Comparison of ENCODE assay signal across 21 cellular contexts in the genomic region with DNA sequence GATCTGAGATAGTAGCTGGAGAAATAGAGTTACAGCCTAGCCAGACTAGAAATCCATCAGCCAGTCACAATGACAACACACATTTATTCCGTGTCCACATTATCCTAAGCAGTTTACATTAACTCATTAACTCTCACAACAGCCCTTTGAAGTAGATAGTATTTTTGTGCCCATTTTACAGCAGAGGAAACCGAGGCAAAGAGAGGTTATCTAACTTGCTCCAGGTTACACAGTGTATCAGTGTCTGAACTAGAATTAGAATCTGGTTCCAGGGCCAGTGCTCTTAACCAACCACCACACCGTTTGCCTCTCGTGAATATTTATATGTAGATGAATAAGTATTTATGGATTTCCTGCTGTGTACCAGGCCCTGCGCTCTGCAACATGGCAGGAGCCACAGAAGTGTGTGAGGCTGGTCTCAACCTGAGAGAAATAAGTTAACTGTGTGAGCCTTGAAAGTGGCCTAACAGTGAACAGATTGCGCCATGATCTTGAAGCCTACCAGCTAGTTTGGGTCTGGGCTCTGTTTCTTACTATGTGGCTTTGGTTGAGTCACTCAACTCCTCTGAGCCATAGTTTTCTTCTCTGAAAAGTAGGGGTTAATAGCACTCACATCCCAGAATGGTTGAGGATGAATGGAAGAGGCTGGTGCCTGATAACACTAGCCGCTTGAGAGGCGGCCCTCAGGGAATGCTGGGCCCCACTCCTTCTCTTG.
DNase-seq lines count a peak whose midpoint lies in the region; ATAC-seq, FAIRE-seq and TF ChIP-seq lines count a peak whose summit lies in the region.
"Had no signal": no experiment of that assay in that cellular context is flagged by ENCODE, and none has a peak within 500 bp of the region (broad histone marks: within the 10 kb centered on the region; RNA-seq: fewer than 3 reads in every experiment).

No MANE protein-coding gene starts in this region.

- POLR2A ChIA-PET in HepG2 (lab: Yijun Ruan, JAX), result no interaction called here

- H3K36me3 ChIP-seq in BLaER1 treated with 17β-estradiol and CSF1 and Interleukin-3, amounts not matched to agents 10 nM and 100 nM, result peaks cover 0 to 38% (median 8%) of the 10 kb centered on the region in 11 experiments; a peak in 13 of 22 replicates
- H3K36me3 ChIP-seq in HepG2 (replicated peaks in 1 of 2; ENCODE audit: control insufficient read depth in 1 of 2, insufficient read depth in 2 of 2, low read length in 2 of 2), result peaks cover 10 to 38% of the 10 kb centered on the region in 2 experiments; a peak in 4 of 5 replicates
- H3K36me3 ChIP-seq: HAP-1 had no signal

- TF ChIP-seq RAD21 in HepG2 (CRISPR knock-in tag; IDR thresholded peaks at IDR 0.05), result no peak

- FAIRE-seq in HepG2 (lab: Jason Lieb, UNC), result no peak
- FAIRE-seq: astrocyte, TTC549 had no signal

- H3K9ac ChIP-seq in BLaER1 treated with 17β-estradiol and CSF1 and Interleukin-3, amounts not matched to agents 10 nM and 100 nM, result peak overlapping the region in 1 of 11 experiments; percentile 30; a peak in 3 of 22 replicates
- no peak overlapping the region for H3K9ac ChIP-seq in HepG2 (ENCODE audit: insufficient read depth, low read depth, low read length)

- in situ Hi-C loops in HepG2 (cut with HindIII; ENCODE audit: extremely low pct_ligation_motif_present, low pct_unique_long_range_greater_than_20kb), result no loop called here

- TF ChIP-seq EP300 in HepG2 (IDR thresholded peaks at IDR 0.05; ENCODE audit: low read depth in 2 of 2, low read length in 2 of 2) (no peak), HepG2 (CRISPR knock-in tag; IDR thresholded peaks at IDR 0.05; ENCODE audit: borderline replicate concordance) (no peak)

- ATAC-seq in T-helper 17 cell, result no peak
- no peak for ATAC-seq in HepG2
- ATAC-seq: gastrocnemius medialis, PC-3, psoas muscle had no signal

- WGBS in HepG2 (ENCODE audit: low lambda C conversion rate), result 94% methylated on average over 7 of the region's 8 CpGs

- no peak overlapping the region for H2AFZ ChIP-seq in HepG2 (ENCODE audit: low read length)

- intact Hi-C loops in HepG2 (cut with micrococcal nuclease; ENCODE audit: unreplicated experiment), result no loop called here

- H3K27me3 Mint-ChIP-seq in T-helper 1 cell treated with Interleukin-12 subunit alpha and Interleukin-12 subunit beta and Interleukin-4 antibody, amounts not matched to agents 30 μg/mL and 1 μg/mL, for 36 hours (ENCODE audit: low read depth), result no peaks in the 10 kb centered on the region
- H3K27me3 Mint-ChIP-seq in T-helper 17 cell, result no peaks in the 10 kb centered on the region
- H3K27me3 Mint-ChIP-seq: dendritic cell treated with granulocyte-macrophage colony-stimulating factor and Interleukin-4, amounts not matched to agents 40 ng/mL and 50 ng/mL, for 4 days had no signal

- peak overlapping the region in 1 of 10 experiments; percentile 2; a peak in 1 of 20 replicates for H3K4me3 ChIP-seq in BLaER1 treated with 17β-estradiol and CSF1 and Interleukin-3, amounts not matched to agents 10 nM and 100 nM
- no peak overlapping the region for H3K4me3 ChIP-seq in HepG2 (replicated peaks in 1 of 3; ENCODE audit: insufficient read depth in 1 of 3, low read depth in 2 of 3, low read length in 3 of 3)
- H3K4me3 ChIP-seq: gastrocnemius medialis, HAP-1, psoas muscle had no signal

- H3K9me3 Mint-ChIP-seq in T-helper 1 cell treated with Interleukin-12 subunit alpha and Interleukin-12 subunit beta and Interleukin-4 antibody, amounts not matched to agents 30 μg/mL and 1 μg/mL, for 36 hours, result no peaks in the 10 kb centered on the region
- H3K9me3 Mint-ChIP-seq: dendritic cell treated with granulocyte-macrophage colony-stimulating factor and Interleukin-4, amounts not matched to agents 40 ng/mL and 50 ng/mL, for 4 days had no signal

- DNase-seq in T-helper 1 cell (no peak), T-helper 17 cell (no peak), HepG2 (ENCODE audit: low spot score) (no peak), NCI-H226 (no peak), 8988T (no peak), GM19240 (ENCODE audit: insufficient read length, low spot score) (no peak)
- DNase-seq: activated CD4-positive, alpha-beta T cell treated with anti-CD3 and anti-CD28 coated beads, Interleukin-2, amount 50 U/mL, for 1 hour; DND-41; gastrocnemius medialis; Karpas-422; NCI-H1436; NCI-H2171; NCI-H748 treated with DMSO at 0.1 percent for 48 hours; PC-3 had no signal

- H3K4me1 ChIP-seq in BLaER1 treated with 17β-estradiol and CSF1 and Interleukin-3, amounts not matched to agents 10 nM and 100 nM, result peaks cover 90 to 100% (median 97%) of the 10 kb centered on the region in 10 experiments
- peaks cover 19% of the 10 kb centered on the region for H3K4me1 ChIP-seq in HepG2 (ENCODE audit: insufficient read depth, low read length)
- H3K4me1 ChIP-seq: HAP-1 had no signal

- no peaks in the 10 kb centered on the region for H3K27me3 ChIP-seq in BLaER1 treated with 17β-estradiol and CSF1 and Interleukin-3, amounts not matched to agents 10 nM and 100 nM
- H3K27me3 ChIP-seq in HepG2 (ENCODE audit: control insufficient read depth in 1 of 2, insufficient read depth in 2 of 2, low read length in 2 of 2), result no peaks in the 10 kb centered on the region
- H3K27me3 ChIP-seq: gastrocnemius medialis had no signal

- H3K36me3 Mint-ChIP-seq in T-helper 1 cell treated with Interleukin-12 subunit alpha and Interleukin-12 subunit beta and Interleukin-4 antibody, amounts not matched to agents 30 μg/mL and 1 μg/mL, for 36 hours (ENCODE audit: low read depth), result peaks cover 9% of the 10 kb centered on the region
- H3K36me3 Mint-ChIP-seq in T-helper 17 cell (ENCODE audit: low read depth), result no peaks in the 10 kb centered on the region

- H3K9me3 ChIP-seq in BLaER1 treated with 17β-estradiol and CSF1 and Interleukin-3, amounts not matched to agents 10 nM and 100 nM (replicated peaks in 1 of 11), result no peaks in the 10 kb centered on the region
- no peaks in the 10 kb centered on the region for H3K9me3 ChIP-seq in T-helper 17 cell (ENCODE audit: control insufficient read depth, low read length, poor library complexity, severe bottlenecking)
- H3K9me3 ChIP-seq in HepG2 (ENCODE audit: low read length), result no peaks in the 10 kb centered on the region
- H3K9me3 ChIP-seq: gastrocnemius medialis, HAP-1, psoas muscle had no signal

- peak overlapping the region in 1 of 11 experiments; percentile 4; a peak in 2 of 22 replicates for H3K27ac ChIP-seq in BLaER1 treated with 17β-estradiol and CSF1 and Interleukin-3, amounts not matched to agents 10 nM and 100 nM
- no peak overlapping the region for H3K27ac ChIP-seq in HepG2 (ENCODE audit: extremely low read length, insufficient read depth, low read length)
- H3K27ac ChIP-seq: gastrocnemius medialis, psoas muscle had no signal

- peak overlapping the region; percentile 9 to 100 (median 54); a peak in 16 of 22 replicates for H3K4me2 ChIP-seq in BLaER1 treated with 17β-estradiol and CSF1 and Interleukin-3, amounts not matched to agents 10 nM and 100 nM
- no peak overlapping the region for H3K4me2 ChIP-seq in HepG2 (ENCODE audit: low read depth, low read length)

- TF ChIP-seq POLR2A in HepG2 (IDR thresholded peaks at IDR 0.05; ENCODE audit: insufficient read depth in 1 of 2, low read depth in 2 of 2, low read length in 2 of 2), result no peak

- CTCF ChIA-PET in HepG2 (lab: Yijun Ruan, JAX; ENCODE audit: low intra/inter-chr PET ratio, low total read pairs), result no interaction called here

- BruUV-seq in HepG2 (replicated peaks; lab: Mats Ljungman, UMichigan), result TSS peak; percentile 30

- peaks cover 0 to 79% (median 0%) of the 10 kb centered on the region in 11 experiments; a peak in 6 of 22 replicates for H4K20me1 ChIP-seq in BLaER1 treated with 17β-estradiol and CSF1 and Interleukin-3, amounts not matched to agents 10 nM and 100 nM
- no peaks in the 10 kb centered on the region for H4K20me1 ChIP-seq in HepG2 (ENCODE audit: insufficient read depth, low read length)

- H3K4me1 Mint-ChIP-seq in T-helper 1 cell treated with Interleukin-12 subunit alpha and Interleukin-12 subunit beta and Interleukin-4 antibody, amounts not matched to agents 30 μg/mL and 1 μg/mL, for 36 hours (ENCODE audit: low read depth), result peaks cover 43% of the 10 kb centered on the region
- peaks cover 60% of the 10 kb centered on the region for H3K4me1 Mint-ChIP-seq in T-helper 17 cell

- H3K4me3 Mint-ChIP-seq in T-helper 1 cell treated with Interleukin-12 subunit alpha and Interleukin-12 subunit beta and Interleukin-4 antibody, amounts not matched to agents 30 μg/mL and 1 μg/mL, for 36 hours, result no peak overlapping the region
- H3K4me3 Mint-ChIP-seq in T-helper 17 cell, result peak overlapping the region; percentile 19
- H3K4me3 Mint-ChIP-seq: dendritic cell treated with granulocyte-macrophage colony-stimulating factor and Interleukin-4, amounts not matched to agents 40 ng/mL and 50 ng/mL, for 4 days had no signal

- TF ChIP-seq CTCF in HepG2 (CRISPR knock-in tag; IDR thresholded peaks at IDR 0.05), result no peak

- no peaks in the 10 kb centered on the region for H3K79me2 ChIP-seq in HepG2 (ENCODE audit: insufficient read depth, low read length)

- peak overlapping the region; percentile 32 for H3K27ac Mint-ChIP-seq in T-helper 1 cell treated with Interleukin-12 subunit alpha and Interleukin-12 subunit beta and Interleukin-4 antibody, amounts not matched to agents 30 μg/mL and 1 μg/mL, for 36 hours
- peak overlapping the region; percentile 84 for H3K27ac Mint-ChIP-seq in T-helper 17 cell
- H3K27ac Mint-ChIP-seq: dendritic cell treated with granulocyte-macrophage colony-stimulating factor and Interleukin-4, amounts not matched to agents 40 ng/mL and 50 ng/mL, for 4 days had no signal

TF ChIP-seq in HepG2, 621 proteins besides CTCF, POLR2A, EP300 and RAD21 (continues in another document):
- TF ChIP-seq TOPORS (CRISPR knock-in tag; IDR thresholded peaks at IDR 0.05) (no peak), ZNF501 (CRISPR knock-in tag; IDR thresholded peaks at IDR 0.05) (no peak), ZNF883 (CRISPR knock-in tag; IDR thresholded peaks at IDR 0.05; ENCODE audit: not compliant biosample characterization) (no peak), ZNF629 (CRISPR knock-in tag; conservative IDR thresholded peaks at IDR 0.05) (peak; percentile 70)
